Comparison of ENCODE assay signal across 12 cellular contexts in the genomic region with DNA sequence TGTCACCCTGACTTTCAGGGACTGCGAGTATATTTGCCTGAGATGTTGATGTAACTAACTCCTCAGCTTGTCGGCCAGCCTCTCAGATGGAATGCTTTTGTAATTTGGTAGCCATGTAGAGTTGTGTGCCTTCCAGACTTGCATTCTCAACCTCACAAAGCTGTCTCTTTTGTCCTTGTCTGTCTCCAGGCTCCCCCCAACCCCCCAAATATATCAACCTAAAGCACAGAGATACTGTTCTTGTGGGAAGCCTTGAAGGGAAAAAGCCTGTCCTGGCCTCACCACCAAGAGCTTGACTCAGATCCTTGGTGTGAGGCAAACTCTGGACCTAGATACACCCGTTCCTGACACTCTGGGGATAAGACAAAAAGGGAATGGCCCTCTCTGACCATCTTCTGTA. TPM values are rescaled to one million over a fixed set of nuclear protein-coding genes. Genes with fewer than 3 reads are reported as not detected.
DNase-seq lines count a peak whose midpoint lies in the region; ATAC-seq and TF ChIP-seq lines count a peak whose summit lies in the region.
"Had no signal": no experiment of that assay in that cellular context is flagged by ENCODE, and none has a peak within 500 bp of the region (broad histone marks: within the 10 kb centered on the region; RNA-seq: fewer than 3 reads in every experiment).

No MANE protein-coding gene starts in this region.

- no peak for DNase-seq in CD4-positive, alpha-beta T cell
- DNase-seq in foreskin keratinocyte (peak in 1 of 2 donors; percentile 73), D341Med (ENCODE audit: low spot score) (no peak), immature natural killer cell (no peak)
- DNase-seq in activated naive CD8-positive, alpha-beta T cell treated with anti-CD3 and anti-CD28 coated beads for 36 hours, result no peak
- DNase-seq: activated CD8-positive, alpha-beta memory T cell treated with anti-CD3 and anti-CD28 coated beads, Interleukin-2, amount 10 ng/mL, durations not matched to agents 7 days and 5 days; T-helper 1 cell had no signal

- H3K4me3 ChIP-seq in skeletal muscle satellite cell (ENCODE audit: low read length), result no peak overlapping the region
- H3K4me3 ChIP-seq: neural progenitor cell had no signal

- POLR2A ChIA-PET in CD4-positive, alpha-beta T cell (lab: Charles Lee), result no interaction called here

- no peaks in the 10 kb centered on the region for H3K9me3 ChIP-seq in CD4-positive, alpha-beta T cell (ENCODE audit: control insufficient read depth, low read length)
- H3K9me3 ChIP-seq in skeletal muscle satellite cell (replicated peaks; ENCODE audit: low read length), result no peaks in the 10 kb centered on the region

- peak overlapping the region; percentile 3 for H3K9ac ChIP-seq in skeletal muscle satellite cell (ENCODE audit: low read depth, low read length)
- H3K9ac ChIP-seq: KMS-11, neural progenitor cell had no signal

- CTCF ChIA-PET in CD4-positive, alpha-beta T cell (lab: Charles Lee), result no interaction called here

- H3K4me1 ChIP-seq in foreskin keratinocyte (peaks cover 76% of the 10 kb centered on the region), skeletal muscle satellite cell (ENCODE audit: control insufficient read depth, insufficient read depth, low read length) (peaks cover 53% of the 10 kb centered on the region)

- H3K27me3 ChIP-seq in CD4-positive, alpha-beta T cell (ENCODE audit: control insufficient read depth, insufficient read depth, low read length), result no peaks in the 10 kb centered on the region
- no peaks in the 10 kb centered on the region for H3K27me3 ChIP-seq in foreskin keratinocyte
- no peaks in the 10 kb centered on the region for H3K27me3 ChIP-seq in skeletal muscle satellite cell (ENCODE audit: control insufficient read depth, insufficient read depth, low read length)
- H3K27me3 ChIP-seq: neural progenitor cell had no signal

- peaks cover 53% of the 10 kb centered on the region for H3K36me3 Mint-ChIP-seq in CD4-positive, alpha-beta T cell (ENCODE audit: low read depth)
- H3K36me3 Mint-ChIP-seq in activated T-helper 17 cell treated with anti-CD3 and anti-CD28 coated beads, Interleukin-2, amount 50 U/mL, for 72 hours (ENCODE audit: low read depth), result peaks cover 56% of the 10 kb centered on the region
- peaks cover 0 to 6% (median 3%) of the 10 kb centered on the region in 3 donors for H3K36me3 Mint-ChIP-seq in immature natural killer cell
- H3K36me3 Mint-ChIP-seq in activated naive CD8-positive, alpha-beta T cell treated with anti-CD3 and anti-CD28 coated beads for 36 hours, result peaks cover 17% of the 10 kb centered on the region

- no peak for TF ChIP-seq CTCF in CD4-positive, alpha-beta T cell (IDR thresholded peaks at IDR 0.05)
- TF ChIP-seq CTCF in foreskin keratinocyte (conservative IDR thresholded peaks at IDR 0.05), result no peak

- H3K9me3 Mint-ChIP-seq in CD4-positive, alpha-beta T cell, result no peaks in the 10 kb centered on the region
- no peaks in the 10 kb centered on the region for H3K9me3 Mint-ChIP-seq in activated T-helper 17 cell treated with anti-CD3 and anti-CD28 coated beads, Interleukin-2, amount 50 U/mL, for 72 hours
- H3K9me3 Mint-ChIP-seq in immature natural killer cell, result no peaks in the 10 kb centered on the region
- H3K9me3 Mint-ChIP-seq in activated naive CD8-positive, alpha-beta T cell treated with anti-CD3 and anti-CD28 coated beads for 36 hours, result no peaks in the 10 kb centered on the region
- H3K9me3 Mint-ChIP-seq: neural progenitor cell had no signal

- no peak overlapping the region for H3K4me2 ChIP-seq in skeletal muscle satellite cell (ENCODE audit: low read length)
- H3K4me2 ChIP-seq: KMS-11, neural progenitor cell had no signal

- no peak overlapping the region for H3K4me3 Mint-ChIP-seq in CD4-positive, alpha-beta T cell
- H3K4me3 Mint-ChIP-seq in activated T-helper 17 cell treated with anti-CD3 and anti-CD28 coated beads, Interleukin-2, amount 50 U/mL, for 72 hours, result no peak overlapping the region
- H3K4me3 Mint-ChIP-seq in immature natural killer cell, result no peak overlapping the region
- no peak overlapping the region for H3K4me3 Mint-ChIP-seq in activated naive CD8-positive, alpha-beta T cell treated with anti-CD3 and anti-CD28 coated beads for 36 hours
- H3K4me3 Mint-ChIP-seq: activated CD8-positive, alpha-beta memory T cell treated with anti-CD3 and anti-CD28 coated beads, Interleukin-2, amount 10 ng/mL, durations not matched to agents 7 days and 5 days; neural progenitor cell had no signal

- H3K27ac ChIP-seq in CD4-positive, alpha-beta T cell (ENCODE audit: low read depth, low read length), result no peak overlapping the region
- H3K27ac ChIP-seq in foreskin keratinocyte, result peak overlapping the region; percentile 87
- H3K27ac ChIP-seq: KMS-11, neural progenitor cell had no signal

- ATAC-seq in CD4-positive, alpha-beta T cell (ENCODE audit: poor library complexity), result no peak
- ATAC-seq in activated T-helper 17 cell treated with anti-CD3 and anti-CD28 coated beads, Interleukin-2, amount 50 U/mL, for 72 hours (replicated peaks), result no peak
- ATAC-seq in foreskin keratinocyte, result no peak
- ATAC-seq in HG03045 (IDR thresholded peaks at IDR 0.05; ENCODE audit: unreplicated experiment), result no peak
- ATAC-seq: activated CD8-positive, alpha-beta memory T cell treated with anti-CD3 and anti-CD28 coated beads, Interleukin-2, amount 10 ng/mL, durations not matched to agents 7 days and 5 days had no signal

- H3K36me3 ChIP-seq in skeletal muscle satellite cell (ENCODE audit: insufficient read depth, low read length), result peaks cover 28% of the 10 kb centered on the region
- H3K36me3 ChIP-seq: neural progenitor cell had no signal

- peak overlapping the region; percentile 51 for H3K27ac Mint-ChIP-seq in CD4-positive, alpha-beta T cell
- peak overlapping the region; percentile 39 for H3K27ac Mint-ChIP-seq in activated T-helper 17 cell treated with anti-CD3 and anti-CD28 coated beads, Interleukin-2, amount 50 U/mL, for 72 hours
- peak overlapping the region in 2 of 6 donors; percentile 39 to 45 for H3K27ac Mint-ChIP-seq in immature natural killer cell
- H3K27ac Mint-ChIP-seq in activated naive CD8-positive, alpha-beta T cell treated with anti-CD3 and anti-CD28 coated beads for 36 hours, result no peak overlapping the region
- H3K27ac Mint-ChIP-seq: activated CD8-positive, alpha-beta memory T cell treated with anti-CD3 and anti-CD28 coated beads, Interleukin-2, amount 10 ng/mL, durations not matched to agents 7 days and 5 days had no signal

- intact Hi-C loops in CD4-positive, alpha-beta T cell (cut with DNase I, micrococcal nuclease), result no loop called here

- peaks cover 62% of the 10 kb centered on the region for H3K4me1 Mint-ChIP-seq in CD4-positive, alpha-beta T cell (ENCODE audit: low read depth)
- peaks cover 19% of the 10 kb centered on the region for H3K4me1 Mint-ChIP-seq in activated T-helper 17 cell treated with anti-CD3 and anti-CD28 coated beads, Interleukin-2, amount 50 U/mL, for 72 hours
- H3K4me1 Mint-ChIP-seq in immature natural killer cell, result peaks cover 40 to 81% of the 10 kb centered on the region in 2 donors
- H3K4me1 Mint-ChIP-seq in activated naive CD8-positive, alpha-beta T cell treated with anti-CD3 and anti-CD28 coated beads for 36 hours, result peaks cover 56% of the 10 kb centered on the region

- no peaks in the 10 kb centered on the region for H3K27me3 Mint-ChIP-seq in CD4-positive, alpha-beta T cell
- H3K27me3 Mint-ChIP-seq in activated T-helper 17 cell treated with anti-CD3 and anti-CD28 coated beads, Interleukin-2, amount 50 U/mL, for 72 hours, result no peaks in the 10 kb centered on the region
- peaks cover 0 to 3% (median 2%) of the 10 kb centered on the region in 3 donors for H3K27me3 Mint-ChIP-seq in immature natural killer cell (ENCODE audit: low read depth in 3 of 3)
- H3K27me3 Mint-ChIP-seq in activated naive CD8-positive, alpha-beta T cell treated with anti-CD3 and anti-CD28 coated beads for 36 hours, result no peaks in the 10 kb centered on the region
- H3K27me3 Mint-ChIP-seq: activated CD8-positive, alpha-beta memory T cell treated with anti-CD3 and anti-CD28 coated beads, Interleukin-2, amount 10 ng/mL, durations not matched to agents 7 days and 5 days had no signal

RNA-seq across cellular contexts. Expression of gene SAP30BP, which starts 18.4 kb away (rescaled TPM):
- 100 to 1,000 TPM; 209 to 227 TPM for total RNA-seq in CD4-positive, alpha-beta T cell
- total RNA-seq in activated T-helper 17 cell treated with anti-CD3 and anti-CD28 coated beads, Interleukin-2, amount 50 U/mL, for 72 hours, result 10 to 100 TPM; 68.1 to 90.0 TPM
- total RNA-seq in foreskin keratinocyte, result 95.0 and 96.3 TPM in 2 replicates
- polyA plus RNA-seq in foreskin keratinocyte, result 113 and 118 TPM in 2 replicates
- 52.6 and 68.4 TPM in 2 replicates for total RNA-seq in skeletal muscle satellite cell (2012; rRNA removed)
- 10 to 100 TPM; 71.5 to 94.2 (median 80.1) TPM for polyA plus RNA-seq in immature natural killer cell
- 100 to 1,000 TPM in 1 of 2 experiments, 10 to 100 TPM in 1; 93.4 to 101 TPM for total RNA-seq in activated naive CD8-positive, alpha-beta T cell treated with anti-CD3 and anti-CD28 coated beads for 36 hours

RNA-seq across cellular contexts. Expression of gene RECQL5, which starts 18.6 kb away (rescaled TPM):
- total RNA-seq in CD4-positive, alpha-beta T cell, result 10 to 100 TPM; 16.4 to 17.7 TPM
- 10 to 100 TPM; 29.7 to 35.6 TPM for total RNA-seq in activated T-helper 17 cell treated with anti-CD3 and anti-CD28 coated beads, Interleukin-2, amount 50 U/mL, for 72 hours
- 26.3 and 27.4 TPM in 2 replicates for total RNA-seq in foreskin keratinocyte
- 19.5 and 20.5 TPM in 2 replicates for polyA plus RNA-seq in foreskin keratinocyte
- 10.5 and 13.7 TPM in 2 replicates for total RNA-seq in skeletal muscle satellite cell (2012; rRNA removed)
- polyA plus RNA-seq in immature natural killer cell, result 10 to 100 TPM in 2 of 3 donors, 1 to 10 TPM in 1; 7.0 to 18.1 (median 15.5) TPM
- 10 to 100 TPM; 31.4 to 32.6 TPM for total RNA-seq in activated naive CD8-positive, alpha-beta T cell treated with anti-CD3 and anti-CD28 coated beads for 36 hours

RNA-seq across cellular contexts. Expression of gene ITGB4, which starts 35.8 kb away (rescaled TPM):
- total RNA-seq in CD4-positive, alpha-beta T cell, result 1 to 10 TPM in 1 of 2 experiments, under 1 TPM in 1; 0.81 to 1.3 TPM
- total RNA-seq in activated T-helper 17 cell treated with anti-CD3 and anti-CD28 coated beads, Interleukin-2, amount 50 U/mL, for 72 hours, result 1 to 10 TPM in 1 of 2 donors, under 1 TPM in 1; 0.54 to 1.2 TPM
- total RNA-seq in foreskin keratinocyte, result 956 and 1,415 TPM in 2 replicates
- polyA plus RNA-seq in foreskin keratinocyte, result 1,123 and 1,776 TPM in 2 replicates
- not detected in 2 replicates for total RNA-seq in skeletal muscle satellite cell (2012; rRNA removed)
- under 1 TPM in 1 of 3 donors, not detected in 2; 0.24 TPM for polyA plus RNA-seq in immature natural killer cell
- 1 to 10 TPM in 1 of 2 experiments, under 1 TPM in 1; 0.64 to 1.4 TPM for total RNA-seq in activated naive CD8-positive, alpha-beta T cell treated with anti-CD3 and anti-CD28 coated beads for 36 hours

RNA-seq across cellular contexts. Expression of gene SMIM5, which starts 52.3 kb away (rescaled TPM):
- 1 to 10 TPM in 1 of 2 experiments, under 1 TPM in 1; 0.75 to 1.3 TPM for total RNA-seq in CD4-positive, alpha-beta T cell
- total RNA-seq in activated T-helper 17 cell treated with anti-CD3 and anti-CD28 coated beads, Interleukin-2, amount 50 U/mL, for 72 hours, result under 1 TPM in 1 of 2 donors, not detected in 1; 0.21 TPM
- not detected in 2 replicates for total RNA-seq in foreskin keratinocyte
- polyA plus RNA-seq in foreskin keratinocyte (0.06 TPM in 1 of 2 replicates, not detected in the other), immature natural killer cell (1 to 10 TPM in 1 of 3 donors, not detected in 2; 1.1 TPM)
- total RNA-seq in skeletal muscle satellite cell (2012; rRNA removed), result under 0.01 TPM in 1 of 2 replicates, not detected in the other
- under 1 TPM; 0.14 to 0.16 TPM for total RNA-seq in activated naive CD8-positive, alpha-beta T cell treated with anti-CD3 and anti-CD28 coated beads for 36 hours

Comparison
In these comparisons a context has a peak if more than half of its experiments do, and no peak if none do; other contexts are left out.
1. RNA of gene ITGB4, which starts 35.8 kb away (total RNA-seq): 956 to 1,415 TPM in foreskin keratinocyte; 0.64 to 1.4 TPM in activated naive CD8-positive, alpha-beta T cell treated with anti-CD3 and anti-CD28 coated beads for 36 hours, 0.81 to 1.3 TPM in CD4-positive, alpha-beta T cell and 0.54 to 1.2 TPM in activated T-helper 17 cell treated with anti-CD3 and anti-CD28 coated beads, Interleukin-2, amount 50 U/mL, for 72 hours; every median in the first group is over 100 times any median in the second.